In genomic region chrX:63417649-63418048, GRCh38 we compare ENCODE assay signal across 23 cellular contexts.
DNase-seq lines count a peak whose midpoint lies in the region; ATAC-seq, FAIRE-seq and TF ChIP-seq lines count a peak whose summit lies in the region.
"Had no signal": no experiment of that assay in that cellular context is flagged by ENCODE, and none has a peak within 500 bp of the region (broad histone marks: within the 10 kb centered on the region; RNA-seq: fewer than 3 reads in every experiment).

No MANE protein-coding gene starts in this region.

- no peak overlapping the region for H2AFZ ChIP-seq in PC-3 (ENCODE audit: low read length)
- no peak overlapping the region for H2AFZ ChIP-seq in trophoblast cell (ENCODE audit: insufficient read depth, low read length, poor library complexity)

- peak overlapping the region; percentile 24 for H4K91ac ChIP-seq in trophoblast cell (ENCODE audit: low read depth, low read length)

- H4K20me1 ChIP-seq in PC-3 (ENCODE audit: low read length): no peaks in the 10 kb centered on the region
- H4K20me1 ChIP-seq: BLaER1 treated with 17β-estradiol and CSF1 and Interleukin-3, amounts not matched to agents 10 nM and 100 nM had no signal

- no peak overlapping the region for H3K14ac ChIP-seq in trophoblast cell (ENCODE audit: low read length)

- H3K23ac ChIP-seq in trophoblast cell (ENCODE audit: low read length): no peak overlapping the region

- no TSS peak for BruUV-seq in PC-3 (replicated peaks; lab: Mats Ljungman, UMichigan)

- CTCF ChIA-PET in PC-3 (lab: Charles Lee): no interaction called here
- CTCF ChIA-PET in activated naive CD4-positive, alpha-beta T cell treated with anti-CD3 and anti-CD28 coated beads, Interleukin-2, amount 10 ng/mL, durations not matched to agents 7 days and 5 days (lab: Charles Lee): no interaction called here

- WGBS in trophoblast cell (ENCODE audit: extremely low coverage, insufficient coverage, insufficient read length): no CpG with 5 or more reads among the region's 4 CpGs

- H3K18ac ChIP-seq in trophoblast cell (ENCODE audit: low read length): no peak overlapping the region

- H3K36me3 Mint-ChIP-seq in activated naive CD4-positive, alpha-beta T cell treated with anti-CD3 and anti-CD28 coated beads, Interleukin-2, amount 10 ng/mL, durations not matched to agents 7 days and 5 days: no peaks in the 10 kb centered on the region
- H3K36me3 Mint-ChIP-seq: CD8-positive, alpha-beta T cell had no signal

- H3K4ac ChIP-seq in trophoblast cell (ENCODE audit: low read depth, low read length): no peak overlapping the region

- ATAC-seq in PC-3: peak; percentile 77
- ATAC-seq: A549; CD8-positive, alpha-beta T cell had no signal

- H3K36me3 ChIP-seq in PC-3 (ENCODE audit: low read depth, low read length) (no peaks in the 10 kb centered on the region), trophoblast cell (ENCODE audit: control insufficient read depth in 1 of 2, insufficient read depth in 2 of 2, low read length in 2 of 2) (no peaks in the 10 kb centered on the region)
- H3K36me3 ChIP-seq: BLaER1 treated with 17β-estradiol and CSF1 and Interleukin-3, amounts not matched to agents 10 nM and 100 nM had no signal

- no peak overlapping the region for H3K4me3 ChIP-seq in PC-3 (ENCODE audit: low read length)
- H3K4me3 ChIP-seq in trophoblast cell (ENCODE audit: low read depth, low read length): no peak overlapping the region
- H3K4me3 ChIP-seq: A549; BLaER1 treated with 17β-estradiol and CSF1 and Interleukin-3, amounts not matched to agents 10 nM and 100 nM had no signal

- no peaks in the 10 kb centered on the region for H3K4me1 Mint-ChIP-seq in activated naive CD4-positive, alpha-beta T cell treated with anti-CD3 and anti-CD28 coated beads, Interleukin-2, amount 10 ng/mL, durations not matched to agents 7 days and 5 days
- H3K4me1 Mint-ChIP-seq: B cell had no signal

- H3K27me3 ChIP-seq in PC-3 (ENCODE audit: low read length) (no peaks in the 10 kb centered on the region), trophoblast cell (ENCODE audit: insufficient read depth, low read length) (no peaks in the 10 kb centered on the region)
- H3K27me3 ChIP-seq: BLaER1 treated with 17β-estradiol and CSF1 and Interleukin-3, amounts not matched to agents 10 nM and 100 nM had no signal

- no peak overlapping the region for H3K27ac ChIP-seq in PC-3 (ENCODE audit: low read length)
- peak overlapping the region; percentile 62 for H3K27ac ChIP-seq in trophoblast cell (ENCODE audit: low read depth, low read length)
- H3K27ac ChIP-seq: 22Rv1; A549; BLaER1 treated with 17β-estradiol and CSF1 and Interleukin-3, amounts not matched to agents 10 nM and 100 nM; C4-2B had no signal

- no peak overlapping the region for H2AK5ac ChIP-seq in trophoblast cell (ENCODE audit: low read length)

- H3K9me2 ChIP-seq in PC-3 (replicated peaks; ENCODE audit: low read length): no peaks in the 10 kb centered on the region

- peaks cover 12% of the 10 kb centered on the region for H3K9me3 Mint-ChIP-seq in activated naive CD4-positive, alpha-beta T cell treated with anti-CD3 and anti-CD28 coated beads, Interleukin-2, amount 10 ng/mL, durations not matched to agents 7 days and 5 days
- H3K9me3 Mint-ChIP-seq: CD4-positive, alpha-beta T cell had no signal

- peak; percentile 21 for FAIRE-seq in GM18507 (lab: Jason Lieb, UNC)
- FAIRE-seq: D721Med, GM12891 had no signal

- H3K9ac ChIP-seq in PC-3 (ENCODE audit: low read length) (no peak overlapping the region), trophoblast cell (ENCODE audit: low read length) (no peak overlapping the region)
- H3K9ac ChIP-seq: BLaER1 treated with 17β-estradiol and CSF1 and Interleukin-3, amounts not matched to agents 10 nM and 100 nM had no signal

- peak overlapping the region; percentile 34; the same call in 1 of the 2 replicates for H3K4me2 ChIP-seq in PC-3 (ENCODE audit: low read length)
- H3K4me2 ChIP-seq in trophoblast cell (ENCODE audit: low read length): no peak overlapping the region
- H3K4me2 ChIP-seq: A549; BLaER1 treated with 17β-estradiol and CSF1 and Interleukin-3, amounts not matched to agents 10 nM and 100 nM had no signal

- H2BK120ac ChIP-seq in trophoblast cell (ENCODE audit: insufficient read depth, low read length, poor library complexity): no peak overlapping the region

- H3K79me2 ChIP-seq in PC-3 (ENCODE audit: low read length): no peaks in the 10 kb centered on the region
- H3K79me2 ChIP-seq in trophoblast cell (ENCODE audit: control insufficient read depth, insufficient read depth, low read length, poor library complexity): no peaks in the 10 kb centered on the region

- no peaks in the 10 kb centered on the region for H3K9me3 ChIP-seq in PC-3 (ENCODE audit: low read length)
- H3K9me3 ChIP-seq in trophoblast cell (ENCODE audit: insufficient read depth, low read depth, low read length): no peaks in the 10 kb centered on the region
- H3K9me3 ChIP-seq: A549; BLaER1 treated with 17β-estradiol and CSF1 and Interleukin-3, amounts not matched to agents 10 nM and 100 nM; Caco-2 had no signal

- no peaks in the 10 kb centered on the region for H3K27me3 Mint-ChIP-seq in activated naive CD4-positive, alpha-beta T cell treated with anti-CD3 and anti-CD28 coated beads, Interleukin-2, amount 10 ng/mL, durations not matched to agents 7 days and 5 days
- H3K27me3 Mint-ChIP-seq: B cell; CD4-positive, alpha-beta T cell had no signal

- no peak for DNase-seq in GM18507 (ENCODE audit: extremely low spot score, insufficient read length, low read depth)
- DNase-seq in PC-3: peak; percentile 70
- no peak for DNase-seq in trophoblast cell
- DNase-seq in activated naive CD4-positive, alpha-beta T cell treated with anti-CD3 and anti-CD28 coated beads, Interleukin-2, amount 10 ng/mL, durations not matched to agents 7 days and 5 days: no peak
- no peak for DNase-seq in DMS 273 treated with DMSO at 0.1 percent for 48 hours (lab: John Stamatoyannopoulos, UW)
- DNase-seq: AML-193; Caco-2; Calu3; CD4-positive, alpha-beta T cell; CD8-positive, alpha-beta T cell; DMS153; DMS53; DMS79; DND-41; EL; GDM1 had no signal

- POLR2A ChIA-PET in PC-3 (lab: Charles Lee; ENCODE audit: unreplicated experiment): no interaction called here

- no peak overlapping the region for H4K12ac ChIP-seq in trophoblast cell (ENCODE audit: low read depth, low read length)

- H2BK12ac ChIP-seq in trophoblast cell (ENCODE audit: low read length): no peak overlapping the region

- no peaks in the 10 kb centered on the region for H3K79me1 ChIP-seq in trophoblast cell (ENCODE audit: low read length)

- H4K8ac ChIP-seq in trophoblast cell (ENCODE audit: low read depth, low read length): no peak overlapping the region

- H3K4me1 ChIP-seq in PC-3 (ENCODE audit: insufficient read depth, low read length) (peaks cover 5% of the 10 kb centered on the region), trophoblast cell (ENCODE audit: control insufficient read depth in 1 of 2, insufficient read depth in 2 of 2, low read length in 2 of 2) (no peaks in the 10 kb centered on the region)
- H3K4me1 ChIP-seq: A549; BLaER1 treated with 17β-estradiol and CSF1 and Interleukin-3, amounts not matched to agents 10 nM and 100 nM; Caco-2 had no signal

- no peak overlapping the region for H3K4me3 Mint-ChIP-seq in activated naive CD4-positive, alpha-beta T cell treated with anti-CD3 and anti-CD28 coated beads, Interleukin-2, amount 10 ng/mL, durations not matched to agents 7 days and 5 days
- H3K4me3 Mint-ChIP-seq: B cell; CD4-positive, alpha-beta T cell; CD8-positive, alpha-beta T cell had no signal

- intact Hi-C loops in PC-3 (cut with micrococcal nuclease): no loop called here

- no peaks in the 10 kb centered on the region for H3F3A ChIP-seq in PC-3 (ENCODE audit: low read length, unreplicated experiment)

- H2BK5ac ChIP-seq in trophoblast cell (ENCODE audit: low read depth, low read length, poor library complexity): no peak overlapping the region

- TF ChIP-seq CTCF in PC-3 (conservative IDR thresholded peaks at IDR 0.05; ENCODE audit: low read depth, low read length): no peak

- no peak overlapping the region for H3K27ac Mint-ChIP-seq in activated naive CD4-positive, alpha-beta T cell treated with anti-CD3 and anti-CD28 coated beads, Interleukin-2, amount 10 ng/mL, durations not matched to agents 7 days and 5 days
- H3K27ac Mint-ChIP-seq: B cell; CD4-positive, alpha-beta T cell; CD8-positive, alpha-beta T cell had no signal
